In genomic region chr10:46033602-46034011, GRCh38 we compare ENCODE assay signal across 12 cellular contexts. TPM values are rescaled to one million over a fixed set of nuclear protein-coding genes. Genes with fewer than 3 reads are reported as not detected.
DNase-seq lines count a peak whose midpoint lies in the region; ATAC-seq and TF ChIP-seq lines count a peak whose summit lies in the region.
"Had no signal": no experiment of that assay in that cellular context is flagged by ENCODE, and none has a peak within 500 bp of the region (broad histone marks: within the 10 kb centered on the region; RNA-seq: fewer than 3 reads in every experiment).

No MANE protein-coding gene starts in this region.

- TF ChIP-seq CTCF in hepatocyte (IDR thresholded peaks at IDR 0.05; ENCODE audit: poor library complexity) (no peak), right atrium auricular region (IDR thresholded peaks at IDR 0.05) (no peak)

- H3K79me2 ChIP-seq in hepatocyte: peaks cover 14% of the 10 kb centered on the region

- H2AFZ ChIP-seq in hepatocyte: peak overlapping the region; percentile 14

- H3K9ac ChIP-seq in adipocyte (ENCODE audit: low read length): no peak overlapping the region

- peaks cover 14% of the 10 kb centered on the region for H3K4me1 ChIP-seq in adipocyte (ENCODE audit: control insufficient read depth, insufficient read depth, low read length)
- peaks cover 7% of the 10 kb centered on the region for H3K4me1 ChIP-seq in hepatocyte (ENCODE audit: insufficient read depth)
- peaks cover 0 to 12% of the 10 kb centered on the region in 2 donors for H3K4me1 ChIP-seq in right atrium auricular region

- ATAC-seq in GM19035 (IDR thresholded peaks at IDR 0.05; ENCODE audit: unreplicated experiment): no peak
- ATAC-seq: effector memory CD8-positive, alpha-beta T cell had no signal

- DNase-seq in AG08396 (ENCODE audit: low spot score): peak; percentile 85
- DNase-seq in HT1080 (ENCODE audit: low read depth): peak; percentile 89
- DNase-seq in adipocyte (ENCODE audit: low read depth): peak; percentile 35
- peak; percentile 35 for DNase-seq in hepatocyte (ENCODE audit: low spot score)
- DNase-seq in SHP77 (lab: John Stamatoyannopoulos, UW): no peak
- DNase-seq in right atrium auricular region (ENCODE audit: low spot score): no peak
- no peak for DNase-seq in NCI-H1092 treated with DMSO at 0.1 percent for 48 hours (lab: John Stamatoyannopoulos, UW)
- DNase-seq: effector memory CD8-positive, alpha-beta T cell; NCI-H1417 had no signal

- H3K9me3 ChIP-seq in adipocyte (ENCODE audit: control insufficient read depth, low read length): no peaks in the 10 kb centered on the region
- no peaks in the 10 kb centered on the region for H3K9me3 ChIP-seq in hepatocyte (ENCODE audit: low read depth)
- no peaks in the 10 kb centered on the region for H3K9me3 ChIP-seq in right atrium auricular region
- H3K9me3 ChIP-seq: uterus had no signal

- H3K4me3 ChIP-seq in adipocyte (ENCODE audit: low read length): no peak overlapping the region
- no peak overlapping the region for H3K4me3 ChIP-seq in hepatocyte
- no peak overlapping the region for H3K4me3 ChIP-seq in right atrium auricular region
- H3K4me3 ChIP-seq: uterus had no signal

- H4K20me1 ChIP-seq in hepatocyte (ENCODE audit: insufficient read depth, poor library complexity, severe bottlenecking): no peaks in the 10 kb centered on the region

- no peak overlapping the region for H3K4me2 ChIP-seq in hepatocyte

- no peaks in the 10 kb centered on the region for H3K9me2 ChIP-seq in hepatocyte (replicated peaks; ENCODE audit: insufficient read depth)

- H3K27ac ChIP-seq in hepatocyte (peak overlapping the region; percentile 42), right atrium auricular region (no peak overlapping the region)
- H3K27ac ChIP-seq: uterus had no signal

- H3K36me3 ChIP-seq in adipocyte (ENCODE audit: control insufficient read depth, insufficient read depth, low read length, severe bottlenecking) (no peaks in the 10 kb centered on the region), hepatocyte (replicated peaks; ENCODE audit: insufficient read depth, low read depth) (no peaks in the 10 kb centered on the region), right atrium auricular region (no peaks in the 10 kb centered on the region)
- H3K36me3 ChIP-seq: uterus had no signal

- H3K27me3 ChIP-seq in adipocyte (replicated peaks; ENCODE audit: control insufficient read depth, insufficient read depth, low read length) (peaks cover 3% of the 10 kb centered on the region), hepatocyte (no peaks in the 10 kb centered on the region), right atrium auricular region (no peaks in the 10 kb centered on the region)
- H3K27me3 ChIP-seq: uterus had no signal

RNA-seq across cellular contexts. Expression of gene NCOA4, which starts 3.2 kb away (rescaled TPM):
- 161 and 176 TPM in 2 replicates for total RNA-seq in HT1080 (2014; rRNA removed; shearing (Covaris generic))
- 91.5 and 122 TPM in 2 replicates for polyA plus RNA-seq in HT1080 (2015; cell fraction: cytosol; rRNA removed)
- 143 and 160 TPM in 2 replicates for polyA plus RNA-seq in HT1080 (2015; cell fraction: nucleus; rRNA removed)
- total RNA-seq in hepatocyte (171 and 174 TPM in 2 replicates), right atrium auricular region (100 to 1,000 TPM; 155 to 259 TPM)
- 66.9 and 81.8 TPM in 2 replicates for polyA plus RNA-seq in hepatocyte

RNA-seq across cellular contexts. Expression of gene MSMB, which starts 12.5 kb away (rescaled TPM):
- not detected in 2 replicates for total RNA-seq in HT1080 (2014; rRNA removed; shearing (Covaris generic))
- not detected in 2 replicates for polyA plus RNA-seq in HT1080 (2015; cell fraction: cytosol; rRNA removed)
- not detected in 2 replicates for polyA plus RNA-seq in HT1080 (2015; cell fraction: nucleus; rRNA removed)
- total RNA-seq in hepatocyte (2.2 and 2.7 TPM in 2 replicates), right atrium auricular region (not detected)
- 10.0 and 11.0 TPM in 2 replicates for polyA plus RNA-seq in hepatocyte
- total RNA-seq: mesothelial cell of epicardium, uterus had no signal

Comparison
In these comparisons a context has a peak if more than half of its experiments do, and no peak if none do; other contexts are left out.
1. DNase-seq: peak in AG08396 (single experiment), HT1080 (single experiment), adipocyte (single experiment) and hepatocyte (single experiment); none in SHP77 (0 of 2), right atrium auricular region (single experiment) and NCI-H1092 treated with DMSO at 0.1 percent for 48 hours (single experiment).